28 cellular contexts compared by ENCODE assay signal in genomic region chrX:79288723-79289122, GRCh38.
"Had no signal": no experiment of that assay in that cellular context is flagged by ENCODE, and none has a peak within 500 bp of the region (broad histone marks: within the 10 kb centered on the region; RNA-seq: fewer than 3 reads in every experiment).

No MANE protein-coding gene starts in this region.

- H3K36me3 Mint-ChIP-seq: mesothelial cell of epicardium, naive B cell had no signal

- ATAC-seq: left colon; left lung; stimulated activated memory B cell treated with anti-CD40 and anti-IgM and Interleukin-4, amounts not matched to agents 10 μg/mL and 1 μg/mL and 100 μg/mL, for 72 hours; stimulated activated naive CD8-positive, alpha-beta T cell treated with anti-CD3 and anti-CD28 coated beads, Interleukin-15, amount 100 ng/mL, for 72 hours had no signal

- H3K4me1 ChIP-seq: left lung, right atrium auricular region, right lobe of liver, testis, thyroid gland, transverse colon, upper lobe of left lung, vagina had no signal

- H3K27ac ChIP-seq: left lung, ovary, right atrium auricular region, right lobe of liver, testis, thyroid gland, transverse colon, upper lobe of left lung, vagina had no signal

- H3K4me2 ChIP-seq: smooth muscle cell had no signal

- H3K9me3 ChIP-seq: left lung, ovary, right atrium auricular region, right lobe of liver, testis, thyroid gland, transverse colon, upper lobe of left lung, vagina had no signal

- H3K27ac Mint-ChIP-seq: mesothelial cell of epicardium; naive B cell; natural killer cell treated with Interleukin-12 subunit alpha and Interleukin-12 subunit beta and Interleukin-15 and Interleukin-18, amount 100 ng/mL, for 72 hours; progenitor cell of endocrine pancreas; stimulated activated memory B cell treated with anti-CD40 and anti-IgM and Interleukin-4, amounts not matched to agents 10 μg/mL and 1 μg/mL and 100 μg/mL, for 72 hours; stimulated activated naive CD8-positive, alpha-beta T cell treated with anti-CD3 and anti-CD28 coated beads, Interleukin-15, amount 100 ng/mL, for 72 hours had no signal

- H3K27me3 Mint-ChIP-seq: naive B cell; progenitor cell of endocrine pancreas; stimulated activated memory B cell treated with anti-CD40 and anti-IgM and Interleukin-4, amounts not matched to agents 10 μg/mL and 1 μg/mL and 100 μg/mL, for 72 hours; stimulated activated naive CD8-positive, alpha-beta T cell treated with anti-CD3 and anti-CD28 coated beads, Interleukin-15, amount 100 ng/mL, for 72 hours had no signal

- H3K27me3 ChIP-seq: left lung, ovary, right atrium auricular region, right lobe of liver, testis, thyroid gland, transverse colon, upper lobe of left lung, vagina had no signal

- H3K4me3 ChIP-seq: left lung, lung, ovary, right atrium auricular region, right lobe of liver, smooth muscle cell, testis, thyroid gland, transverse colon, upper lobe of left lung, vagina had no signal

- H3K4me3 Mint-ChIP-seq: immature natural killer cell; mesothelial cell of epicardium; naive B cell; natural killer cell treated with Interleukin-12 subunit alpha and Interleukin-12 subunit beta and Interleukin-15 and Interleukin-18, amount 100 ng/mL, for 72 hours; stimulated activated memory B cell treated with anti-CD40 and anti-IgM and Interleukin-4, amounts not matched to agents 10 μg/mL and 1 μg/mL and 100 μg/mL, for 72 hours; stimulated activated naive CD8-positive, alpha-beta T cell treated with anti-CD3 and anti-CD28 coated beads, Interleukin-15, amount 100 ng/mL, for 72 hours had no signal

- DNase-seq: hypothalamus; immature natural killer cell; kidney; left colon; left lung; mesendoderm; naive B cell; ovary; right lobe of liver; stimulated activated CD4-positive, alpha-beta T cell treated with anti-CD3 and anti-CD28 coated beads, Interleukin-1b, Interleukin-23, amount 100 ng/mL, for 48 hours; stimulated activated CD4-positive, alpha-beta T cell treated with anti-CD3 and anti-CD28 coated beads, Interleukin-2, amount 100 ng/mL, for 48 hours; stimulated activated CD4-positive, alpha-beta T cell treated with anti-CD3 and anti-CD28 coated beads, Interleukin-4, amount 100 ng/mL, for 4 hours; stimulated activated CD8-positive, alpha-beta memory T cell treated with anti-CD3 and anti-CD28 coated beads, Interleukin-4, amount 100 ng/mL, for 48 hours; stimulated activated naive CD4-positive, alpha-beta T cell treated with Interleukin-2 at 50 U/mL for 16 hours; stimulated activated naive CD8-positive, alpha-beta T cell treated with anti-CD3 and anti-CD28 coated beads, Interleukin-15, amount 100 ng/mL, for 72 hours; substantia nigra; testis; thyroid gland; transverse colon had no signal

- H3K4me1 Mint-ChIP-seq: mesothelial cell of epicardium; stimulated activated memory B cell treated with anti-CD40 and anti-IgM and Interleukin-4, amounts not matched to agents 10 μg/mL and 1 μg/mL and 100 μg/mL, for 72 hours had no signal

- H3K36me3 ChIP-seq: left lung, ovary, right atrium auricular region, right lobe of liver, thyroid gland, transverse colon, upper lobe of left lung, vagina had no signal

- H3K9me3 Mint-ChIP-seq: natural killer cell treated with Interleukin-12 subunit alpha and Interleukin-12 subunit beta and Interleukin-15 and Interleukin-18, amount 100 ng/mL, for 72 hours; stimulated activated memory B cell treated with anti-CD40 and anti-IgM and Interleukin-4, amounts not matched to agents 10 μg/mL and 1 μg/mL and 100 μg/mL, for 72 hours; stimulated activated naive CD8-positive, alpha-beta T cell treated with anti-CD3 and anti-CD28 coated beads, Interleukin-15, amount 100 ng/mL, for 72 hours had no signal
